Comparison of ENCODE assay signal across 9 cellular contexts in the genomic region with DNA sequence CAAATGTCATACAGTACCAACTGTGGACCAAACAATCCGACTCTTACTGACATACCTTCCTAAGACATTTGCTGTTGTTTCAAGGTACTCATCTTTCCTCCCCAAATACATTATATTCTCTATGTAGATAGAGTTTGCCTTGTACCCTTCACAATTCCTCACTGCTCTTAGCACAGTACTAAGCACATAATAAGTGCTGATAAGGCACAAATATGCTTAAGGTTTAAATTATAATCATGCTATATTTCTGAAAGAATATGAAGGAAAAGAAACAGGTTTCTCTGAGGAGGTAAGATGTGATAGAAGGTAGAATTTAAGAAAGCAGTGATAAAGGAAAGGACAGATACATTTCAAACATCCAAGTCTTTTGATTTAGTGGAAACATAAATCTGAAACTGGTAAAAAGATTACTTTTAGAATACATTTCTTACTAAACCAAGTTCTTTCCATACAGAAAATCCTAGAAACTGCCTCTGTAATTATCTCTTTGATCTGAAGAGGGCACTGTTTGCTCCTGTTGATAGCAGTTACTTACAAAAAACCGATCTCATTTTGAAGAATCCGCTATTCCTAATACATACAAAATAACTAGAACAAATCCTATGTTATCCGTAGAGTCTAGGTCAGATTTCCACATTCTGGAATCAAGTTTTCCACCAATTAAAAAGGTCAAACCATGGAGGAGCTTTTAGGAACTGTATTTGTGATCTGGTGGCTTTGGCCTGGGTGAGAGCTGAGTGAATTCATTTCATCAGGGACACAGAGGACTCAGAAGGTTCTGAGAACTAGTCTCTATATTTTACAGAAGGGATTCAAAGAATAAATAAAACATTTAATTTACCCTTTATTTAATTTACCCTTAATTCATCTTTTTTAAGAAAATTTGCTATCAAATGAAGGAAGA.
DNase-seq lines count a peak whose midpoint lies in the region; ATAC-seq and TF ChIP-seq lines count a peak whose summit lies in the region.
"Had no signal": no experiment of that assay in that cellular context is flagged by ENCODE, and none has a peak within 500 bp of the region (broad histone marks: within the 10 kb centered on the region; RNA-seq: fewer than 3 reads in every experiment).

No MANE protein-coding gene starts in this region.

- no peaks in the 10 kb centered on the region for H3K36me3 Mint-ChIP-seq in stimulated activated naive B cell treated with anti-CD40 and anti-IgM and Interleukin-4, amounts not matched to agents 10 μg/mL and 1 μg/mL and 100 μg/mL, for 72 hours

- no peaks in the 10 kb centered on the region for H3K27me3 ChIP-seq in brain microvascular endothelial cell (replicated peaks)

- peak; percentile 26 for DNase-seq in EH (ENCODE audit: low read depth)
- DNase-seq in LoVo (ENCODE audit: low spot score) = peak; percentile 42
- no peak for DNase-seq in brain microvascular endothelial cell
- peak; percentile 36 for DNase-seq in myocyte (ENCODE audit: low read depth)
- DNase-seq in stimulated activated naive B cell treated with anti-CD40 and anti-IgM and Interleukin-4, amounts not matched to agents 10 μg/mL and 1 μg/mL and 100 μg/mL, for 72 hours = no peak
- no peak for DNase-seq in NCI-H345 treated with DMSO at 0.1 percent for 48 hours (lab: John Stamatoyannopoulos, UW; ENCODE audit: unreplicated experiment)
- no peak for DNase-seq in T-helper 2 cell
- DNase-seq in effector CD8-positive, alpha-beta T cell (lab: John Stamatoyannopoulos, UW) = no peak
- DNase-seq: activated B cell treated with CpG ODN at 0.5 μM for 24 hours had no signal

- peak; percentile 55 for TF ChIP-seq CTCF in brain microvascular endothelial cell (IDR thresholded peaks at IDR 0.05; ENCODE audit: low read depth, low read length, missing control alignments)

- peaks cover 24 to 42% of the 10 kb centered on the region in 2 donors for H3K27me3 Mint-ChIP-seq in stimulated activated naive B cell treated with anti-CD40 and anti-IgM and Interleukin-4, amounts not matched to agents 10 μg/mL and 1 μg/mL and 100 μg/mL, for 72 hours

- no peaks in the 10 kb centered on the region for H3K9me3 Mint-ChIP-seq in stimulated activated naive B cell treated with anti-CD40 and anti-IgM and Interleukin-4, amounts not matched to agents 10 μg/mL and 1 μg/mL and 100 μg/mL, for 72 hours
- H3K9me3 Mint-ChIP-seq: activated B cell treated with CpG ODN at 0.5 μM for 24 hours had no signal

- no peak overlapping the region for H3K27ac ChIP-seq in brain microvascular endothelial cell

- H3K4me1 Mint-ChIP-seq in stimulated activated naive B cell treated with anti-CD40 and anti-IgM and Interleukin-4, amounts not matched to agents 10 μg/mL and 1 μg/mL and 100 μg/mL, for 72 hours = peaks cover 10 to 15% of the 10 kb centered on the region in 2 donors

- in situ Hi-C loops in brain microvascular endothelial cell (cut with HindIII; ENCODE audit: low pct_ligation_motif_present, low sequenced_read_pairs) = no loop called here

- H3K27ac Mint-ChIP-seq in stimulated activated naive B cell treated with anti-CD40 and anti-IgM and Interleukin-4, amounts not matched to agents 10 μg/mL and 1 μg/mL and 100 μg/mL, for 72 hours = no peak overlapping the region
- H3K27ac Mint-ChIP-seq: activated B cell treated with CpG ODN at 0.5 μM for 24 hours had no signal

- H3K4me3 ChIP-seq in brain microvascular endothelial cell (ENCODE audit: low read depth, low read length) = no peak overlapping the region

- no peak overlapping the region for H3K4me3 Mint-ChIP-seq in stimulated activated naive B cell treated with anti-CD40 and anti-IgM and Interleukin-4, amounts not matched to agents 10 μg/mL and 1 μg/mL and 100 μg/mL, for 72 hours
- H3K4me3 Mint-ChIP-seq: activated B cell treated with CpG ODN at 0.5 μM for 24 hours had no signal

- no peaks in the 10 kb centered on the region for H3K36me3 ChIP-seq in brain microvascular endothelial cell (replicated peaks)

- no peak for ATAC-seq in stimulated activated naive B cell treated with anti-CD40 and anti-IgM and Interleukin-4, amounts not matched to agents 10 μg/mL and 1 μg/mL and 100 μg/mL, for 72 hours (replicated peaks)

Comparison
In these comparisons a context has a peak if more than half of its experiments do, and no peak if none do; other contexts are left out.
1. DNase-seq: peak in EH (single experiment), LoVo (single experiment) and myocyte (single experiment); none in brain microvascular endothelial cell (single experiment), stimulated activated naive B cell treated with anti-CD40 and anti-IgM and Interleukin-4, amounts not matched to agents 10 μg/mL and 1 μg/mL and 100 μg/mL, for 72 hours (single experiment), NCI-H345 treated with DMSO at 0.1 percent for 48 hours (single experiment), T-helper 2 cell (0 of 5) and effector CD8-positive, alpha-beta T cell (single experiment).